17 cellular contexts compared by ENCODE assay signal in genomic region chr10:125054664-125055273, GRCh38.
DNase-seq lines count a peak whose midpoint lies in the region; ATAC-seq and TF ChIP-seq lines count a peak whose summit lies in the region.
"Had no signal": no experiment of that assay in that cellular context is flagged by ENCODE, and none has a peak within 500 bp of the region (broad histone marks: within the 10 kb centered on the region; RNA-seq: fewer than 3 reads in every experiment).

No MANE protein-coding gene starts in this region.

- H3K9me3 ChIP-seq in mammary epithelial cell (replicated peaks; ENCODE audit: insufficient read depth, low read length), result no peaks in the 10 kb centered on the region
- H3K9me3 ChIP-seq in endodermal cell (ENCODE audit: control insufficient read depth, low read length), result peaks cover 8% of the 10 kb centered on the region
- H3K9me3 ChIP-seq in aorta (ENCODE audit: control insufficient read depth, low read length), result no peaks in the 10 kb centered on the region

- TF ChIP-seq CTCF in MCF 10A (IDR thresholded peaks at IDR 0.05; ENCODE audit: unreplicated experiment), result no peak
- TF ChIP-seq CTCF in mammary epithelial cell (conservative IDR thresholded peaks at IDR 0.05 in 1 of 2, IDR thresholded peaks at IDR 0.05 in 1 of 2; ENCODE audit: extremely low read depth in 1 of 2, insufficient read depth in 1 of 2, low read depth in 1 of 2, low read length in 2 of 2), result no peak
- TF ChIP-seq CTCF in endodermal cell (conservative IDR thresholded peaks at IDR 0.05), result no peak
- no peak for TF ChIP-seq CTCF in osteocyte (IDR thresholded peaks at IDR 0.05)

- peaks cover 98% of the 10 kb centered on the region for H3K79me2 ChIP-seq in mammary epithelial cell (ENCODE audit: insufficient read depth, low read length)

- no peak overlapping the region for H3K9ac ChIP-seq in mammary epithelial cell (ENCODE audit: insufficient read depth, low read length)
- no peak overlapping the region for H3K9ac ChIP-seq in endodermal cell (ENCODE audit: extremely low read depth, low read length, poor library complexity, severe bottlenecking)

- H3K27me3 Mint-ChIP-seq in MCF 10A (ENCODE audit: insufficient read depth, unreplicated experiment) (no peaks in the 10 kb centered on the region), endodermal cell (ENCODE audit: insufficient read depth) (no peaks in the 10 kb centered on the region), osteocyte (ENCODE audit: unreplicated experiment) (no peaks in the 10 kb centered on the region)

- intact Hi-C loops in MCF 10A (cut with micrococcal nuclease), result no loop called here
- intact Hi-C loops in mammary epithelial cell (cut with micrococcal nuclease), result no loop called here
- intact Hi-C loops in aorta (cut with DNase I), result loop anchor here in 1 of 2 donors (5.0 kb wide), 1 partner anchor 57 kb away; no protein-coding TSS in a partner anchor

- no TSS peak for BruUV-seq in MCF 10A (replicated peaks; lab: Mats Ljungman, UMichigan)
- no TSS peak for BruUV-seq in mammary epithelial cell (replicated peaks; lab: Mats Ljungman, UMichigan)

- WGBS in mammary epithelial cell (ENCODE audit: low coverage, missing lambda C conversion rate), result 94% methylated on average over 9 of the region's 9 CpGs
- WGBS in endodermal cell (ENCODE audit: insufficient coverage in 1 of 2, insufficient read length in 1 of 2), 2 experiments, result 89 to 92% methylated on average over 4 to 9 of the region's 9 CpGs
- 44 to 51% methylated on average over 9 of the region's 9 CpGs for WGBS in aorta, 2 donors

- no peak for DNase-seq in MCF 10A (ENCODE audit: unreplicated experiment)
- no peak for DNase-seq in mammary epithelial cell
- no peak for DNase-seq in endodermal cell
- DNase-seq in osteocyte (ENCODE audit: extremely low spot score, unreplicated experiment), result no peak
- DNase-seq in aorta, result peak in 1 of 2 donors; percentile 3
- DNase-seq in activated naive CD4-positive, alpha-beta T cell treated with anti-CD3 and anti-CD28 coated beads, Interleukin-2, amount 50 U/mL, for 16 hours, result no peak
- no peak for DNase-seq in NCI-H345 (lab: John Stamatoyannopoulos, UW)
- DNase-seq in stimulated activated CD4-positive, alpha-beta T cell treated with anti-CD3 and anti-CD28 coated beads, Interleukin-4, amount 100 ng/mL, for 4 hours, result no peak
- DNase-seq: activated naive CD8-positive, alpha-beta T cell treated with anti-CD3 and anti-CD28 coated beads for 36 hours; NCI-H1930; NCI-H82; substantia nigra had no signal

- H3K27me3 ChIP-seq in mammary epithelial cell (ENCODE audit: insufficient read depth, low read length) (no peaks in the 10 kb centered on the region), endodermal cell (ENCODE audit: control insufficient read depth, insufficient read depth, low read length, poor library complexity, severe bottlenecking) (no peaks in the 10 kb centered on the region), aorta (ENCODE audit: control insufficient read depth in 1 of 2, insufficient read depth in 2 of 2, low read length in 1 of 2) (no peaks in the 10 kb centered on the region)

- no peak for ATAC-seq in aorta (ENCODE audit: low FRiP score)
- ATAC-seq: HCT116, HepG2 had no signal

- H3K36me3 ChIP-seq in mammary epithelial cell (ENCODE audit: insufficient read depth, low read length), result no peaks in the 10 kb centered on the region
- H3K36me3 ChIP-seq in endodermal cell (ENCODE audit: control insufficient read depth, insufficient read depth, low read length), result peaks cover 3% of the 10 kb centered on the region
- H3K36me3 ChIP-seq in aorta (ENCODE audit: control insufficient read depth in 1 of 2, insufficient read depth in 2 of 2, low read length in 1 of 2), result no peaks in the 10 kb centered on the region

- in situ Hi-C loops in mammary epithelial cell (cut with MboI; ENCODE audit: low sequenced_read_pairs in 2 of 2), result no loop called here

- H3K36me3 Mint-ChIP-seq in MCF 10A (ENCODE audit: insufficient read depth, unreplicated experiment) (peaks cover 36% of the 10 kb centered on the region), endodermal cell (ENCODE audit: low read depth) (peaks cover 42% of the 10 kb centered on the region), osteocyte (ENCODE audit: unreplicated experiment) (peaks cover 12% of the 10 kb centered on the region)
- H3K36me3 Mint-ChIP-seq: activated naive CD8-positive, alpha-beta T cell treated with anti-CD3 and anti-CD28 coated beads for 36 hours had no signal

- POLR2A ChIA-PET in MCF 10A (lab: Yijun Ruan, JAX), result interaction anchor here (0.7 to 0.8 kb wide), 2 partner anchors 10 to 66 kb away, joined by 3 read pairs; no protein-coding TSS in a partner anchor

- dilution Hi-C loops in mammary epithelial cell (cut with HindIII; ENCODE audit: low sequenced_read_pairs), result no loop called here

- H3K9me3 Mint-ChIP-seq in MCF 10A (ENCODE audit: unreplicated experiment) (no peaks in the 10 kb centered on the region), endodermal cell (peaks cover 4% of the 10 kb centered on the region), osteocyte (ENCODE audit: unreplicated experiment) (no peaks in the 10 kb centered on the region)
- H3K9me3 Mint-ChIP-seq: activated naive CD8-positive, alpha-beta T cell treated with anti-CD3 and anti-CD28 coated beads for 36 hours; CD14-positive monocyte; central memory CD8-positive, alpha-beta T cell had no signal

- H3K27ac ChIP-seq in mammary epithelial cell (ENCODE audit: insufficient read depth, low read depth, low read length) (no peak overlapping the region), endodermal cell (ENCODE audit: low read depth, low read length) (peak overlapping the region; percentile 36), aorta (ENCODE audit: low read depth in 1 of 2, low read length in 2 of 2) (peak overlapping the region; percentile 48 to 76)
- H3K27ac ChIP-seq: 22Rv1 had no signal

- H3K4me3 ChIP-seq in mammary epithelial cell (replicated peaks in 1 of 3; ENCODE audit: insufficient read depth in 1 of 3, low read depth in 2 of 3, low read length in 3 of 3), result no peak overlapping the region
- H3K4me3 ChIP-seq in endodermal cell (ENCODE audit: low read length), result no peak overlapping the region
- H3K4me3 ChIP-seq in aorta (ENCODE audit: low read length in 2 of 2), result no peak overlapping the region

- peak overlapping the region; percentile 57 for H3K27ac Mint-ChIP-seq in MCF 10A (ENCODE audit: low read depth, unreplicated experiment)
- no peak overlapping the region for H3K27ac Mint-ChIP-seq in endodermal cell
- H3K27ac Mint-ChIP-seq in osteocyte (ENCODE audit: unreplicated experiment), result peak overlapping the region; percentile 63
- H3K27ac Mint-ChIP-seq: activated naive CD8-positive, alpha-beta T cell treated with anti-CD3 and anti-CD28 coated beads for 36 hours had no signal

- H3K4me3 Mint-ChIP-seq in MCF 10A (ENCODE audit: unreplicated experiment), result no peak overlapping the region
- H3K4me3 Mint-ChIP-seq in endodermal cell, result no peak overlapping the region
- no peak overlapping the region for H3K4me3 Mint-ChIP-seq in osteocyte (ENCODE audit: unreplicated experiment)
- H3K4me3 Mint-ChIP-seq: activated naive CD8-positive, alpha-beta T cell treated with anti-CD3 and anti-CD28 coated beads for 36 hours; CD14-positive monocyte; central memory CD8-positive, alpha-beta T cell had no signal

- no peaks in the 10 kb centered on the region for H4K20me1 ChIP-seq in mammary epithelial cell (ENCODE audit: insufficient read depth, low read length)

- H3K4me1 ChIP-seq in mammary epithelial cell (ENCODE audit: insufficient read depth, low read length) (peaks cover 13% of the 10 kb centered on the region), endodermal cell (ENCODE audit: control insufficient read depth, insufficient read depth, low read length) (peaks cover 15% of the 10 kb centered on the region), aorta (ENCODE audit: control insufficient read depth in 1 of 2, insufficient read depth in 2 of 2, low read length in 2 of 2) (peaks cover 0 to 3% of the 10 kb centered on the region in 2 donors)

- H3K4me1 Mint-ChIP-seq in MCF 10A (ENCODE audit: insufficient read depth, unreplicated experiment) (peaks cover 2% of the 10 kb centered on the region), endodermal cell (peaks cover 54% of the 10 kb centered on the region), osteocyte (ENCODE audit: unreplicated experiment) (peaks cover 64% of the 10 kb centered on the region)
- H3K4me1 Mint-ChIP-seq: activated naive CD8-positive, alpha-beta T cell treated with anti-CD3 and anti-CD28 coated beads for 36 hours; central memory CD8-positive, alpha-beta T cell had no signal

- CTCF ChIA-PET in MCF 10A (lab: Yijun Ruan, JAX), result interaction anchor here (0.6 kb wide), 1 partner anchor 917 kb away, joined by 5 read pairs; no protein-coding TSS in a partner anchor
- CTCF ChIA-PET in mammary epithelial cell (lab: Charles Lee; ENCODE audit: low non-redundant PET), result no interaction called here

- H2AFZ ChIP-seq in mammary epithelial cell (ENCODE audit: low read depth, low read length), result no peak overlapping the region

- H3K4me2 ChIP-seq in mammary epithelial cell (ENCODE audit: insufficient read depth, low read depth, low read length), result no peak overlapping the region
